ENCODE assay signal across 1 cellular context in genomic region chr11:46254135-46254491, GRCh38.
TF ChIP-seq lines count a peak whose summit lies in the region.

No MANE protein-coding gene starts in this region.

TF ChIP-seq in HepG2, 621 proteins besides CTCF, POLR2A, EP300 and RAD21 (continued from another document):
- TF ChIP-seq ZSCAN21 (CRISPR knock-in tag; IDR thresholded peaks at IDR 0.05; ENCODE audit: borderline replicate concordance) (no peak), ZFP41 (CRISPR knock-in tag; IDR thresholded peaks at IDR 0.05; ENCODE audit: borderline replicate concordance) (no peak), ZNF296 (CRISPR knock-in tag; conservative IDR thresholded peaks at IDR 0.05) (no peak), ZNF556 (CRISPR knock-in tag; IDR thresholded peaks at IDR 0.05; ENCODE audit: borderline replicate concordance) (no peak), FOXA1 (IDR thresholded peaks at IDR 0.05) (no peak), FOXA1 (CRISPR knock-in tag; IDR thresholded peaks at IDR 0.05) (peak; percentile 85), ELF4 (CRISPR knock-in tag; IDR thresholded peaks at IDR 0.05; ENCODE audit: borderline replicate concordance) (no peak), SRSF9 (IDR thresholded peaks at IDR 0.05; ENCODE audit: borderline replicate concordance, insufficient read depth, low read depth, low read length, poor library complexity, severe bottlenecking) (no peak), TAF1 (CRISPR knock-in tag; IDR thresholded peaks at IDR 0.05) (no peak), ZMAT3 (CRISPR knock-in tag; conservative IDR thresholded peaks at IDR 0.05) (no peak), ZSCAN9 (CRISPR knock-in tag; IDR thresholded peaks at IDR 0.05; ENCODE audit: borderline replicate concordance) (no peak), PATZ1 (CRISPR knock-in tag; IDR thresholded peaks at IDR 0.05) (peak; percentile 87), SRSF1 (optimal IDR thresholded peaks at IDR 0.05; ENCODE audit: low read depth, low read length) (no peak), SMC3 (IDR thresholded peaks at IDR 0.05; ENCODE audit: low read length) (no peak), ZNF256 (CRISPR knock-in tag; conservative IDR thresholded peaks at IDR 0.05) (no peak), SAP130 (CRISPR knock-in tag; IDR thresholded peaks at IDR 0.05; ENCODE audit: low read depth) (peak; percentile 46; the same call in 1 of the 2 replicates), ZNF331 (CRISPR knock-in tag; IDR thresholded peaks at IDR 0.05) (peak; percentile 43; the same call in 1 of the 2 replicates), RFX5 (IDR thresholded peaks at IDR 0.05; ENCODE audit: low read depth, low read length) (no peak), MXD3 (CRISPR knock-in tag; IDR thresholded peaks at IDR 0.05) (no peak), ZBTB42 (CRISPR knock-in tag; IDR thresholded peaks at IDR 0.05) (no peak), ZNF724P (CRISPR knock-in tag; IDR thresholded peaks at IDR 0.05; ENCODE audit: borderline replicate concordance) (no peak), SIN3B (IDR thresholded peaks at IDR 0.05; ENCODE audit: low read length) (no peak), BCL6 (CRISPR knock-in tag; IDR thresholded peaks at IDR 0.05) (peak; percentile 42; the same call in 1 of the 2 replicates), KLF15 (CRISPR knock-in tag; IDR thresholded peaks at IDR 0.05; ENCODE audit: borderline replicate concordance) (no peak), ZNF670 (CRISPR knock-in tag; IDR thresholded peaks at IDR 0.05; ENCODE audit: borderline replicate concordance) (no peak), PAF1 (CRISPR knock-in tag; IDR thresholded peaks at IDR 0.05) (no peak), KDM5A (IDR thresholded peaks at IDR 0.05; ENCODE audit: borderline replicate concordance, low read length) (no peak), MIXL1 (CRISPR knock-in tag; IDR thresholded peaks at IDR 0.05) (no peak), ZNF33B (CRISPR knock-in tag; IDR thresholded peaks at IDR 0.05) (no peak), NR2F6 (IDR thresholded peaks at IDR 0.05) (peak; percentile 64), NR2F6 (CRISPR knock-in tag; IDR thresholded peaks at IDR 0.05) (peak; percentile 80), SP5 (CRISPR knock-in tag; IDR thresholded peaks at IDR 0.05; ENCODE audit: borderline replicate concordance, low read depth) (peak; percentile 76), ZNF44 (CRISPR knock-in tag; IDR thresholded peaks at IDR 0.05) (no peak), CHD4 (IDR thresholded peaks at IDR 0.05; ENCODE audit: borderline replicate concordance, low read length) (no peak), ZBED4 (CRISPR knock-in tag; IDR thresholded peaks at IDR 0.05; ENCODE audit: borderline replicate concordance) (no peak), ZFP82 (CRISPR knock-in tag; IDR thresholded peaks at IDR 0.05; ENCODE audit: borderline replicate concordance) (no peak), TBL1XR1 (IDR thresholded peaks at IDR 0.05; ENCODE audit: borderline replicate concordance, low read length, partially characterized antibody) (no peak), ZNF619 (CRISPR knock-in tag; IDR thresholded peaks at IDR 0.05) (no peak), CSRNP1 (CRISPR knock-in tag; IDR thresholded peaks at IDR 0.05) (no peak), ZBTB8A (CRISPR knock-in tag; IDR thresholded peaks at IDR 0.05; ENCODE audit: borderline replicate concordance, low read depth) (no peak), FOSL2 (CRISPR knock-in tag; IDR thresholded peaks at IDR 0.05) (no peak), ZNF205 (CRISPR knock-in tag; IDR thresholded peaks at IDR 0.05) (no peak), MLLT10 (CRISPR knock-in tag; IDR thresholded peaks at IDR 0.05) (no peak), PAWR (CRISPR knock-in tag; IDR thresholded peaks at IDR 0.05; ENCODE audit: borderline replicate concordance) (no peak)
